Comparison of ENCODE assay signal across 1 cellular context in genomic region chr7:72867586-72867985, GRCh38. TPM values are rescaled to one million over a fixed set of nuclear protein-coding genes. Genes with fewer than 3 reads are reported as not detected.
"Had no signal": no experiment of that assay in that cellular context is flagged by ENCODE, and none has a peak within 500 bp of the region (broad histone marks: within the 10 kb centered on the region; RNA-seq: fewer than 3 reads in every experiment).

No MANE protein-coding gene starts in this region.

RNA-seq across cellular contexts. Expression of gene TYW1B, which starts 39.6 kb away (rescaled TPM):
- total RNA-seq: ascending aorta had no signal
